ENCODE assay signal across 8 cellular contexts in genomic region chr3:107938128-107938527, GRCh38.
A peak's percentile ranks its signal among the peaks of the same experiment; 100 is the strongest.
DNase-seq lines count a peak whose midpoint lies in the region; ATAC-seq and TF ChIP-seq lines count a peak whose summit lies in the region.

No MANE protein-coding gene starts in this region.

- DNase-seq in stimulated activated naive CD8-positive, alpha-beta T cell treated with anti-CD3 and anti-CD28 coated beads, Interleukin-15, Interleukin-2, amounts not matched to agents 100 U/mL and 50 U/mL, for 24 hours: peak; percentile 14
- no peak for DNase-seq in stimulated activated naive CD8-positive, alpha-beta T cell treated with anti-CD3 and anti-CD28 coated beads, Interleukin-15, amount 100 ng/mL, for 72 hours
- DNase-seq in NT2/D1 (ENCODE audit: low read depth, low spot score): peak; percentile 25
- no peak for DNase-seq in epithelial cell of prostate (ENCODE audit: low read depth, low spot score)
- no peak for DNase-seq in neural crest cell (ENCODE audit: low read depth, low spot score)
- no peak for DNase-seq in mesothelial cell of epicardium (ENCODE audit: low spot score in 2 of 2, unreplicated experiment in 2 of 2)

- H3K9me3 ChIP-seq in NT2/D1 (ENCODE audit: insufficient read depth, low read length): no peaks in the 10 kb centered on the region; the same call in 1 of the 2 replicates

- H3K27ac Mint-ChIP-seq in stimulated activated naive CD8-positive, alpha-beta T cell treated with anti-CD3 and anti-CD28 coated beads, Interleukin-15, amount 100 ng/mL, for 72 hours: no peak overlapping the region
- H3K27ac Mint-ChIP-seq in neural crest cell (ENCODE audit: unreplicated experiment) (no peak overlapping the region), mesothelial cell of epicardium (no peak overlapping the region)

- H3K4me3 ChIP-seq in NT2/D1 (ENCODE audit: insufficient read length, low read depth): no peak overlapping the region

- H3K36me3 ChIP-seq in NT2/D1 (ENCODE audit: insufficient read depth, insufficient read length, low read length): no peaks in the 10 kb centered on the region

- peaks cover 8% of the 10 kb centered on the region for H3K27me3 Mint-ChIP-seq in stimulated activated naive CD8-positive, alpha-beta T cell treated with anti-CD3 and anti-CD28 coated beads, Interleukin-15, amount 100 ng/mL, for 72 hours
- H3K27me3 Mint-ChIP-seq in neural crest cell (ENCODE audit: low read depth) (no peaks in the 10 kb centered on the region), mesothelial cell of epicardium (ENCODE audit: low read depth) (no peaks in the 10 kb centered on the region)

- H3K9me3 Mint-ChIP-seq in stimulated activated naive CD8-positive, alpha-beta T cell treated with anti-CD3 and anti-CD28 coated beads, Interleukin-15, amount 100 ng/mL, for 72 hours: peaks cover 6 to 17% of the 10 kb centered on the region in 2 donors
- H3K9me3 Mint-ChIP-seq in neural crest cell (peaks cover 10% of the 10 kb centered on the region), mesothelial cell of epicardium (peaks cover 22% of the 10 kb centered on the region)

- no peak overlapping the region for H3K9ac ChIP-seq in NT2/D1 (ENCODE audit: insufficient read length, low read depth)

- peak; percentile 58 for TF ChIP-seq CTCF in neural crest cell (conservative IDR thresholded peaks at IDR 0.05)
- no peak for TF ChIP-seq CTCF in mesothelial cell of epicardium (IDR thresholded peaks at IDR 0.05; ENCODE audit: unreplicated experiment)

- H3K36me3 Mint-ChIP-seq in neural crest cell (ENCODE audit: low read depth) (peaks cover 6% of the 10 kb centered on the region), mesothelial cell of epicardium (peaks cover 7% of the 10 kb centered on the region)

- no peak for ATAC-seq in stimulated activated naive CD8-positive, alpha-beta T cell treated with anti-CD3 and anti-CD28 coated beads, Interleukin-15, Interleukin-2, amounts not matched to agents 100 U/mL and 50 U/mL, for 24 hours
- no peak for ATAC-seq in stimulated activated naive CD8-positive, alpha-beta T cell treated with anti-CD3 and anti-CD28 coated beads, Interleukin-15, amount 100 ng/mL, for 72 hours
- ATAC-seq in HG03520 (IDR thresholded peaks at IDR 0.05; ENCODE audit: unreplicated experiment) (no peak), HG02759 (IDR thresholded peaks at IDR 0.05; ENCODE audit: unreplicated experiment) (no peak)

- H3K4me1 ChIP-seq in NT2/D1 (ENCODE audit: insufficient read depth, insufficient read length): no peaks in the 10 kb centered on the region

- no peak overlapping the region for H3K4me3 Mint-ChIP-seq in stimulated activated naive CD8-positive, alpha-beta T cell treated with anti-CD3 and anti-CD28 coated beads, Interleukin-15, amount 100 ng/mL, for 72 hours
- H3K4me3 Mint-ChIP-seq in neural crest cell (no peak overlapping the region), mesothelial cell of epicardium (no peak overlapping the region)

- H3K4me1 Mint-ChIP-seq in stimulated activated naive CD8-positive, alpha-beta T cell treated with anti-CD3 and anti-CD28 coated beads, Interleukin-15, amount 100 ng/mL, for 72 hours: peaks cover 19% of the 10 kb centered on the region
- H3K4me1 Mint-ChIP-seq in neural crest cell (peaks cover 8% of the 10 kb centered on the region), mesothelial cell of epicardium (peaks cover 35% of the 10 kb centered on the region)

- H3K27ac ChIP-seq in epithelial cell of prostate: peak overlapping the region; percentile 19

- no peaks in the 10 kb centered on the region for H3K27me3 ChIP-seq in NT2/D1 (ENCODE audit: insufficient read depth, insufficient read length)

Comparison
In these comparisons a context has a peak if more than half of its experiments do, and no peak if none do; other contexts are left out.
1. DNase-seq: peak in stimulated activated naive CD8-positive, alpha-beta T cell treated with anti-CD3 and anti-CD28 coated beads, Interleukin-15, Interleukin-2, amounts not matched to agents 100 U/mL and 50 U/mL, for 24 hours (single experiment) and NT2/D1 (single experiment); none in stimulated activated naive CD8-positive, alpha-beta T cell treated with anti-CD3 and anti-CD28 coated beads, Interleukin-15, amount 100 ng/mL, for 72 hours (0 of 2), epithelial cell of prostate (single experiment), neural crest cell (single experiment) and mesothelial cell of epicardium (0 of 2).